In genomic region chr2:120235158-120235557, GRCh38 we compare ENCODE assay signal across 4 cellular contexts. TPM values are rescaled to one million over a fixed set of nuclear protein-coding genes. Genes with fewer than 3 reads are reported as not detected.
DNase-seq lines count a peak whose midpoint lies in the region; ATAC-seq and TF ChIP-seq lines count a peak whose summit lies in the region.
"Not testable (repeated sequence)": the region's sequence is repeated elsewhere in the genome, so short reads cannot be mapped to it uniquely, and the experiment has no call there.

No MANE protein-coding gene starts in this region.

- H3K9me3 Mint-ChIP-seq in T-helper 1 cell treated with Interleukin-12 subunit alpha and Interleukin-12 subunit beta and Interleukin-4 antibody, amounts not matched to agents 30 μg/mL and 1 μg/mL, for 36 hours; activated CD4-positive, alpha-beta T cell treated with anti-CD3 and anti-CD28 coated beads for 36 hours (ENCODE audit: low read depth); activated T-cell treated with anti-CD3 and anti-CD28 coated beads, Interleukin-2, amount 50 U/mL, for 24 hours: not testable (repeated sequence)

- not testable (repeated sequence) for H3K27me3 Mint-ChIP-seq in T-helper 1 cell treated with Interleukin-12 subunit alpha and Interleukin-12 subunit beta and Interleukin-4 antibody, amounts not matched to agents 30 μg/mL and 1 μg/mL, for 36 hours (ENCODE audit: low read depth); activated CD4-positive, alpha-beta T cell treated with anti-CD3 and anti-CD28 coated beads for 36 hours; activated T-cell treated with anti-CD3 and anti-CD28 coated beads, Interleukin-2, amount 50 U/mL, for 24 hours

- H3K4me3 ChIP-seq in coronary artery, result not testable (repeated sequence)

- not testable (repeated sequence) for DNase-seq in activated CD4-positive, alpha-beta T cell treated with anti-CD3 and anti-CD28 coated beads for 36 hours; activated T-cell treated with anti-CD3 and anti-CD28 coated beads, Interleukin-2, amount 50 U/mL, for 24 hours
- DNase-seq in coronary artery (ENCODE audit: low spot score), result peak; percentile 5

- not testable (repeated sequence) for TF ChIP-seq CTCF in coronary artery (IDR thresholded peaks at IDR 0.05)

- not testable (repeated sequence) for ATAC-seq in activated CD4-positive, alpha-beta T cell treated with anti-CD3 and anti-CD28 coated beads for 36 hours

- CTCF ChIA-PET in activated CD4-positive, alpha-beta T cell treated with anti-CD3 and anti-CD28 coated beads for 36 hours (lab: Charles Lee), result interaction anchor here (3.8 kb wide), 1 partner anchor 59 kb away, joined by 20 read pairs; no protein-coding TSS in a partner anchor

- peak overlapping the region; percentile 31 for H3K27ac Mint-ChIP-seq in T-helper 1 cell treated with Interleukin-12 subunit alpha and Interleukin-12 subunit beta and Interleukin-4 antibody, amounts not matched to agents 30 μg/mL and 1 μg/mL, for 36 hours
- peak overlapping the region; percentile 47 for H3K27ac Mint-ChIP-seq in activated CD4-positive, alpha-beta T cell treated with anti-CD3 and anti-CD28 coated beads for 36 hours
- peak overlapping the region; percentile 8 for H3K27ac Mint-ChIP-seq in activated T-cell treated with anti-CD3 and anti-CD28 coated beads, Interleukin-2, amount 50 U/mL, for 24 hours

- H3K4me3 Mint-ChIP-seq in T-helper 1 cell treated with Interleukin-12 subunit alpha and Interleukin-12 subunit beta and Interleukin-4 antibody, amounts not matched to agents 30 μg/mL and 1 μg/mL, for 36 hours; activated CD4-positive, alpha-beta T cell treated with anti-CD3 and anti-CD28 coated beads for 36 hours; activated T-cell treated with anti-CD3 and anti-CD28 coated beads, Interleukin-2, amount 50 U/mL, for 24 hours: not testable (repeated sequence)

- POLR2A ChIA-PET in activated CD4-positive, alpha-beta T cell treated with anti-CD3 and anti-CD28 coated beads for 36 hours (lab: Charles Lee), result not testable (repeated sequence)

- H3K4me1 Mint-ChIP-seq in T-helper 1 cell treated with Interleukin-12 subunit alpha and Interleukin-12 subunit beta and Interleukin-4 antibody, amounts not matched to agents 30 μg/mL and 1 μg/mL, for 36 hours (ENCODE audit: low read depth), result peaks cover 27% of the 10 kb centered on the region
- peaks cover 25% of the 10 kb centered on the region for H3K4me1 Mint-ChIP-seq in activated CD4-positive, alpha-beta T cell treated with anti-CD3 and anti-CD28 coated beads for 36 hours
- H3K4me1 Mint-ChIP-seq in activated T-cell treated with anti-CD3 and anti-CD28 coated beads, Interleukin-2, amount 50 U/mL, for 24 hours (ENCODE audit: low read depth), result peaks cover 36% of the 10 kb centered on the region

- peaks cover 17% of the 10 kb centered on the region for H3K36me3 Mint-ChIP-seq in T-helper 1 cell treated with Interleukin-12 subunit alpha and Interleukin-12 subunit beta and Interleukin-4 antibody, amounts not matched to agents 30 μg/mL and 1 μg/mL, for 36 hours (ENCODE audit: low read depth)
- H3K36me3 Mint-ChIP-seq in activated CD4-positive, alpha-beta T cell treated with anti-CD3 and anti-CD28 coated beads for 36 hours (ENCODE audit: low read depth); activated T-cell treated with anti-CD3 and anti-CD28 coated beads, Interleukin-2, amount 50 U/mL, for 24 hours (ENCODE audit: low read depth): not testable (repeated sequence)

- intact Hi-C loops in activated CD4-positive, alpha-beta T cell treated with anti-CD3 and anti-CD28 coated beads for 36 hours (cut with DNase I, micrococcal nuclease), result not testable (repeated sequence)

- H3K27ac ChIP-seq in coronary artery, result not testable (repeated sequence)

RNA-seq across cellular contexts. Expression of gene TMEM185B, which starts 12.0 kb away (rescaled TPM):
- 10 to 100 TPM; 15.9 to 17.3 TPM for total RNA-seq in activated CD4-positive, alpha-beta T cell treated with anti-CD3 and anti-CD28 coated beads for 36 hours

RNA-seq across cellular contexts. Expression of gene RALB, which starts 17.5 kb away (rescaled TPM):
- total RNA-seq in activated CD4-positive, alpha-beta T cell treated with anti-CD3 and anti-CD28 coated beads for 36 hours, result 10 to 100 TPM; 34.0 to 34.3 TPM
